27 cellular contexts compared by ENCODE assay signal in the genomic region with DNA sequence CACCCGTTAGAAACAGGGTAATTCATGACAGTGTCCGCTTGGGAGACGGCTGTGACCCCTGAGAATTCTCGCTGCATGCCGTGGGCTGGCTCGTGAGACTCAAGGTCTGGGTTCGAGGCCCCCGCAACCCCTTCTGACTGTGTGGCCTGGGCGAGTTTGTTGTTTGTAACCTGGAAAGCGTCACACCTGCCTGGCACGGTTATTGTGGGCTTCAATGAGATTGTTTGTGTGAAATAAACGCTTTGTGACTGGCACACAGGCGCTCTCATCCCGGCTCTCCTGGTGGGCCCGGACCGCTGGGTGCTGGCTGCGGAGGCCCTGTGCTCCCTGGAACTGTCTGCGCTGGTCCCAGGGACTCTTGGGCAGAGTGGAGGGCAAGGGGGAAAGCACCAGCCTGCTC. TPM values are rescaled to one million over a fixed set of nuclear protein-coding genes. Genes with fewer than 3 reads are reported as not detected.
"Had no signal": no experiment of that assay in that cellular context is flagged by ENCODE, and none has a peak within 500 bp of the region (broad histone marks: within the 10 kb centered on the region; RNA-seq: fewer than 3 reads in every experiment).

No MANE protein-coding gene starts in this region.

- H3K4me1 ChIP-seq: Peyer's patch, SJCRH30 had no signal

- H3K36me3 ChIP-seq: Peyer's patch had no signal

- H3K4me2 ChIP-seq: KMS-11 had no signal

- H3K9me3 ChIP-seq: Peyer's patch, SJCRH30 had no signal

- H3K4me3 ChIP-seq: Peyer's patch, SJCRH30, SK-N-MC had no signal

- ATAC-seq: activated CD8-positive, alpha-beta T cell treated with anti-CD3 and anti-CD28 coated beads for 36 hours; activated naive CD8-positive, alpha-beta T cell treated with anti-CD3 and anti-CD28 coated beads, Interleukin-2, amount 50 U/mL, for 24 hours; PC-3 had no signal

- H3K9ac ChIP-seq: KMS-11 had no signal

- DNase-seq: activated CD4-positive, alpha-beta T cell treated with anti-CD3 and anti-CD28 coated beads, Interleukin-2, amount 10 ng/mL, durations not matched to agents 24 days and 14 days; activated CD4-positive, alpha-beta T cell treated with anti-CD3 and anti-CD28 coated beads, Interleukin-2, amount 50 U/mL, for 4 hours; activated CD8-positive, alpha-beta T cell treated with anti-CD3 and anti-CD28 coated beads for 36 hours; activated naive CD4-positive, alpha-beta T cell treated with anti-CD3 and anti-CD28 coated beads, Interleukin-2, amount 10 ng/mL, durations not matched to agents 7 days and 5 days; activated naive CD8-positive, alpha-beta T cell treated with anti-CD3 and anti-CD28 coated beads, Interleukin-2, amount 50 U/mL, for 24 hours; activated T-cell treated with anti-CD3 and anti-CD28 coated beads, Interleukin-2, amount 50 U/mL, for 1 hour; anterior cingulate cortex; brain microvascular endothelial cell; MM.1S; MV-4-11; NCI-H1092; NCI-H1436 treated with DMSO at 0.1 percent for 48 hours; NCI-H1694 treated with DMSO at 0.1 percent for 48 hours; NCI-H2029; NCI-H526; NCI-H748 treated with DMSO at 0.1 percent for 48 hours; NK-92 treated with Interleukin-12 subunit alpha and Interleukin-12 subunit beta, amount 100 ng/mL, for 24 hours; PC-3; Peyer's patch; RPMI8226; SJCRH30 had no signal

- H3K27me3 ChIP-seq: brain microvascular endothelial cell, Peyer's patch, SJCRH30 had no signal

- H3K27ac ChIP-seq: brain microvascular endothelial cell, KMS-11, Peyer's patch, SJCRH30, SK-N-MC had no signal

RNA-seq across cellular contexts. Expression of gene MEG3, which starts 33.9 kb away (rescaled TPM):
- total RNA-seq: activated CD4-positive, alpha-beta T cell treated with anti-CD3 and anti-CD28 coated beads, Interleukin-2, amount 10 ng/mL, durations not matched to agents 24 days and 14 days; activated CD8-positive, alpha-beta memory T cell treated with anti-CD3 and anti-CD28 coated beads for 36 hours; activated CD8-positive, alpha-beta T cell treated with anti-CD3 and anti-CD28 coated beads for 36 hours; PC-3; T-helper 1 cell treated with Interleukin-12 subunit alpha and Interleukin-12 subunit beta and Interleukin-4 antibody, amounts not matched to agents 30 ng/mL and 1 ng/mL, for 36 hours had no signal

RNA-seq across cellular contexts. Expression of gene RTL1, which starts 43.7 kb away (rescaled TPM):
- total RNA-seq: activated CD4-positive, alpha-beta T cell treated with anti-CD3 and anti-CD28 coated beads, Interleukin-2, amount 10 ng/mL, durations not matched to agents 24 days and 14 days; activated CD8-positive, alpha-beta memory T cell treated with anti-CD3 and anti-CD28 coated beads for 36 hours; activated CD8-positive, alpha-beta T cell treated with anti-CD3 and anti-CD28 coated beads for 36 hours; LHCN-M2; NCI-H460; PC-3; Peyer's patch; T-helper 1 cell treated with Interleukin-12 subunit alpha and Interleukin-12 subunit beta and Interleukin-4 antibody, amounts not matched to agents 30 ng/mL and 1 ng/mL, for 36 hours had no signal
